Comparison of ENCODE assay signal across 29 cellular contexts in genomic region chr20:57189713-57190112, GRCh38.
"Had no signal": no experiment of that assay in that cellular context is flagged by ENCODE, and none has a peak within 500 bp of the region (broad histone marks: within the 10 kb centered on the region; RNA-seq: fewer than 3 reads in every experiment).

No MANE protein-coding gene starts in this region.

- H2AFZ ChIP-seq: hepatocyte, parathyroid adenoma had no signal

- H3K4me3 ChIP-seq: gastrocnemius medialis, hepatocyte, left lung, mucosa of descending colon, prostate gland, right atrium auricular region, sigmoid colon, testis, tibial artery, upper lobe of left lung, uterus had no signal

- H3K9me3 ChIP-seq: gastrocnemius medialis, left lung, mucosa of descending colon, neutrophil, prostate gland, right atrium auricular region, sigmoid colon, testis, tibial artery, upper lobe of left lung, uterus had no signal

- H3K27ac ChIP-seq: epithelial cell of prostate, gastrocnemius medialis, hepatocyte, left lung, neutrophil, parathyroid adenoma, prostate gland, right atrium auricular region, sigmoid colon, testis, tibial artery, upper lobe of left lung, uterus had no signal

- DNase-seq: cortex of kidney; effector CD4-positive, alpha-beta T cell; foreskin fibroblast; gastrocnemius medialis; head of caudate nucleus; left cardiac atrium; left lung; mesenchymal stem cell; mucosa of descending colon; naive B cell; nephron progenitor cell; sigmoid colon; stimulated activated CD4-positive, alpha-beta T cell treated with anti-CD3 and anti-CD28 coated beads, Interleukin-2, amount 100 ng/mL, for 24 hours; stimulated activated CD4-positive, alpha-beta T cell treated with anti-CD3 and anti-CD28 coated beads, Interleukin-4, amount 100 ng/mL, for 24 hours; stimulated activated naive CD8-positive, alpha-beta T cell treated with anti-CD3 and anti-CD28 coated beads, Interleukin-15, Interleukin-2, amounts not matched to agents 100 U/mL and 50 U/mL, for 24 hours; substantia nigra; testis; tibial artery; upper lobe of left lung; uterus had no signal

- H3K4me1 Mint-ChIP-seq: naive B cell; stimulated activated memory B cell treated with anti-CD40 and anti-IgM and Interleukin-4, amounts not matched to agents 10 μg/mL and 1 μg/mL and 100 μg/mL, for 72 hours had no signal

- H3K4me3 Mint-ChIP-seq: mesothelial cell of epicardium; nephron progenitor cell; stimulated activated memory B cell treated with anti-CD40 and anti-IgM and Interleukin-4, amounts not matched to agents 10 μg/mL and 1 μg/mL and 100 μg/mL, for 72 hours had no signal

- H3K36me3 ChIP-seq: gastrocnemius medialis, left lung, neutrophil, prostate gland, right atrium auricular region, sigmoid colon, tibial artery, upper lobe of left lung, uterus had no signal

- H3K36me3 Mint-ChIP-seq: naive B cell; stimulated activated memory B cell treated with anti-CD40 and anti-IgM and Interleukin-4, amounts not matched to agents 10 μg/mL and 1 μg/mL and 100 μg/mL, for 72 hours had no signal

- H3K9ac ChIP-seq: parathyroid adenoma had no signal

- H3K27ac Mint-ChIP-seq: mesothelial cell of epicardium; stimulated activated memory B cell treated with anti-CD40 and anti-IgM and Interleukin-4, amounts not matched to agents 10 μg/mL and 1 μg/mL and 100 μg/mL, for 72 hours had no signal

- H3K4me1 ChIP-seq: gastrocnemius medialis, left lung, parathyroid adenoma, prostate gland, right atrium auricular region, sigmoid colon, testis, tibial artery, upper lobe of left lung, uterus had no signal

- ATAC-seq: esophagus mucosa; gastrocnemius medialis; left cardiac atrium; left lung; mucosa of descending colon; stimulated activated memory B cell treated with anti-CD40 and anti-IgM and Interleukin-4, amounts not matched to agents 10 μg/mL and 1 μg/mL and 100 μg/mL, for 72 hours had no signal

- H3K27me3 ChIP-seq: gastrocnemius medialis, hepatocyte, left lung, neutrophil, right atrium auricular region, sigmoid colon, testis, upper lobe of left lung, uterus had no signal

- H3K4me2 ChIP-seq: hepatocyte had no signal
